12 cellular contexts compared by ENCODE assay signal in the genomic region with DNA sequence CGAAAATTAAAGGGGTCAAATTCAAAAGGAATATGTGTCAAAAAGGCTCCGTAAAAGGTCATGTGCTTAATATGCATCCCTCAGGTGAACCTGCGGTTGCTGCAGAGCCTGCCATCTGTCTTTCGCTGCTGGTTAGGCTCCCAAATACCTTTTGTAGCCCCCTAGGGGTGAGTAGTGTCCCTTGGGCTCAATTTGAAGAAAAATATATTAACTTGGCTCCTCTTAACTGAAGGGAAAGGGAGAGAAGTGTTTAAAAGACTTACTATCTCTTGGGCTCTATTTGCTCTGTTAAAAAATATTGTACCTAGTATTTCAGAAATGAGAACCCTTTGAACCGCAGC.
A peak's percentile ranks its signal among the peaks of the same experiment; 100 is the strongest.
DNase-seq lines count a peak whose midpoint lies in the region; ATAC-seq and TF ChIP-seq lines count a peak whose summit lies in the region.
"Had no signal": no experiment of that assay in that cellular context is flagged by ENCODE, and none has a peak within 500 bp of the region (broad histone marks: within the 10 kb centered on the region; RNA-seq: fewer than 3 reads in every experiment).

No MANE protein-coding gene starts in this region.

- peaks cover 5% of the 10 kb centered on the region for H3K4me1 Mint-ChIP-seq in neural crest cell
- H3K4me1 Mint-ChIP-seq: activated B cell treated with CpG ODN at 0.5 μM for 24 hours; activated naive CD4-positive, alpha-beta T cell treated with anti-CD3 and anti-CD28 coated beads, Interleukin-2, amount 50 U/mL, for 24 hours had no signal

- no peaks in the 10 kb centered on the region for H3K9me3 Mint-ChIP-seq in neural crest cell
- H3K9me3 Mint-ChIP-seq: activated B cell treated with CpG ODN at 0.5 μM for 24 hours; activated naive CD4-positive, alpha-beta T cell treated with anti-CD3 and anti-CD28 coated beads, Interleukin-2, amount 50 U/mL, for 24 hours had no signal

- H3K4me3 Mint-ChIP-seq in neural crest cell, result no peak overlapping the region
- H3K4me3 Mint-ChIP-seq: activated B cell treated with CpG ODN at 0.5 μM for 24 hours; activated naive CD4-positive, alpha-beta T cell treated with anti-CD3 and anti-CD28 coated beads, Interleukin-2, amount 50 U/mL, for 24 hours had no signal

- H3K27me3 ChIP-seq in brain microvascular endothelial cell (replicated peaks), result no peaks in the 10 kb centered on the region

- H3K4me3 ChIP-seq in brain microvascular endothelial cell (ENCODE audit: low read depth, low read length), result no peak overlapping the region

- no peaks in the 10 kb centered on the region for H3K36me3 ChIP-seq in brain microvascular endothelial cell (replicated peaks)

- TF ChIP-seq CTCF in GM13977 (IDR thresholded peaks at IDR 0.05; ENCODE audit: extremely low read depth, insufficient read depth, missing control alignments) (peak; percentile 15), brain microvascular endothelial cell (IDR thresholded peaks at IDR 0.05; ENCODE audit: low read depth, low read length, missing control alignments) (peak; percentile 70), neural crest cell (conservative IDR thresholded peaks at IDR 0.05) (peak; percentile 32)

- no peaks in the 10 kb centered on the region for H3K27me3 Mint-ChIP-seq in neural crest cell (ENCODE audit: low read depth)
- H3K27me3 Mint-ChIP-seq: activated B cell treated with CpG ODN at 0.5 μM for 24 hours; activated naive CD4-positive, alpha-beta T cell treated with anti-CD3 and anti-CD28 coated beads, Interleukin-2, amount 50 U/mL, for 24 hours had no signal

- ATAC-seq in HG02759 (IDR thresholded peaks at IDR 0.05; ENCODE audit: unreplicated experiment), result no peak
- ATAC-seq in GM19023 (IDR thresholded peaks at IDR 0.05; ENCODE audit: unreplicated experiment), result no peak

- H3K27ac ChIP-seq in brain microvascular endothelial cell, result no peak overlapping the region

- no peaks in the 10 kb centered on the region for H3K36me3 Mint-ChIP-seq in neural crest cell (ENCODE audit: low read depth)
- H3K36me3 Mint-ChIP-seq: activated naive CD4-positive, alpha-beta T cell treated with anti-CD3 and anti-CD28 coated beads, Interleukin-2, amount 50 U/mL, for 24 hours had no signal

- H3K27ac Mint-ChIP-seq in neural crest cell (ENCODE audit: unreplicated experiment), result no peak overlapping the region
- H3K27ac Mint-ChIP-seq: activated B cell treated with CpG ODN at 0.5 μM for 24 hours; activated naive CD4-positive, alpha-beta T cell treated with anti-CD3 and anti-CD28 coated beads, Interleukin-2, amount 50 U/mL, for 24 hours had no signal

- in situ Hi-C loops in GM13977 (cut with MboI; ENCODE audit: low pct_unique_long_range_greater_than_20kb, low sequenced_read_pairs, unreplicated experiment), result no loop called here
- in situ Hi-C loops in brain microvascular endothelial cell (cut with HindIII; ENCODE audit: low pct_ligation_motif_present, low sequenced_read_pairs), result no loop called here

- DNase-seq in GM13977 (ENCODE audit: low spot score) (no peak), NCI-H1092 treated with DMSO at 0.1 percent for 48 hours (lab: John Stamatoyannopoulos, UW) (peak; percentile 25), brain microvascular endothelial cell (no peak), neural crest cell (ENCODE audit: low read depth, low spot score) (no peak), pons (ENCODE audit: low spot score) (no peak)
- DNase-seq: activated B cell treated with CpG ODN at 0.5 μM for 24 hours, GDM1, NCI-H446 treated with DMSO at 0.1 percent for 48 hours, retina had no signal

Comparison
In these comparisons a context has a peak if more than half of its experiments do, and no peak if none do; other contexts are left out.
1. CTCF ChIP-seq: peak in every context shown above with its lines; median percentile 70 in brain microvascular endothelial cell; 32 in neural crest cell; 15 in GM13977.